In the genomic region with DNA sequence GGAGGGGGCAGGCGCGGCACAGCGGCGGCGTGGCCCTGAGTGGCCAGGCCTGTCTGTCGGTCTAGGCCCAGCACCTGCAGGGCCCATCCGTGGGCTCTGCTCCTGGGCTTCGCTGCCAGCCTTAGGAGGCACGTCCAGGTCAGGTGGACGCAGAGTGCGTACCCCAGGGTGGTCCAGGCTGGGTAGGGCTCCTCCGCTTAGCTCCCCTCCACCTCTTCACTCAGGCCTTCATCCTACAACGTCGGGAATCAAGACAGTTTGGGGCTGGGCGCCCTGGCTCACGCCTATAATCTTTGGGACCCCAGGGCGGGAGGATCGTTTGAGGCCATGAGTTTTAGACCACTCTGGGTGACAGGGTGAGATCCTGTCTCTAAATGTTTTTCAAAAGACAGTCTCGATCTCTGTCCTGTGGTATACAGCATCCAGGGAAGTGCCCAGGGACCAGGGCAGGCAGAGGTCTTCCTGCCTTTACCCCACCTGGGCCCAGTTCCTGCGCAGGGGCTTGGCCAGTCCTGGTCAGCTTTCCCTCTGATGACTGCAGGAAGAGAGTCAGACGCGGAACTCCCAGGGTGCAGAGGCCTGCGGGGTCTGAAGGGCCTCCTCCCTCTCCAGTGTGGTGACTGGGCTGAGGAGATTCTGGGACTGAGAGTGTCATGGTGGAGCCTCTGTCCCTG, we compare ENCODE assay signal across 8 cellular contexts. TPM values are rescaled to one million over a fixed set of nuclear protein-coding genes. Genes with fewer than 3 reads are reported as not detected.
A peak's percentile ranks its signal among the peaks of the same experiment; 100 is the strongest.
DNase-seq lines count a peak whose midpoint lies in the region; ATAC-seq and TF ChIP-seq lines count a peak whose summit lies in the region.
"Not testable (repeated sequence)": the region's sequence is repeated elsewhere in the genome, so short reads cannot be mapped to it uniquely, and the experiment has no call there.

No MANE protein-coding gene starts in this region.

- H2AK5ac ChIP-seq in mesendoderm (ENCODE audit: low read length): not testable (repeated sequence)

- H4K20me1 ChIP-seq in SK-N-SH (ENCODE audit: insufficient read depth): not testable (repeated sequence)

- ATAC-seq in GM19438 (IDR thresholded peaks at IDR 0.05; ENCODE audit: low read depth, unreplicated experiment): peak; percentile 22

- H3K27me3 Mint-ChIP-seq in CD14-positive monocyte (ENCODE audit: low read depth in 3 of 3): not testable (repeated sequence)

- TF ChIP-seq EP300 in SK-N-SH (IDR thresholded peaks at IDR 0.05; ENCODE audit: borderline replicate concordance in 1 of 2, low read depth in 1 of 2, low read length in 1 of 2): not testable (repeated sequence)

- H2AFZ ChIP-seq in SK-N-SH (ENCODE audit: low read depth): not testable (repeated sequence)

- not testable (repeated sequence) for TF ChIP-seq POLR2A in esophagus squamous epithelium (IDR thresholded peaks at IDR 0.05); spleen (IDR thresholded peaks at IDR 0.05)

- not testable (repeated sequence) for H3K18ac ChIP-seq in mesendoderm (ENCODE audit: low read length)

- H2BK5ac ChIP-seq in mesendoderm (ENCODE audit: low read length): not testable (repeated sequence)

- not testable (repeated sequence) for H3K9me2 ChIP-seq in SK-N-SH

- H3K27me3 ChIP-seq in HL-60 (ENCODE audit: insufficient read depth, poor library complexity, severe bottlenecking); SK-N-SH (ENCODE audit: insufficient read depth); adipocyte (replicated peaks; ENCODE audit: control insufficient read depth, insufficient read depth, low read length); esophagus squamous epithelium; mesendoderm (ENCODE audit: insufficient read depth, low read length, poor library complexity); spleen (replicated peaks in 1 of 7): not testable (repeated sequence)

- not testable (repeated sequence) for H3K9me3 ChIP-seq in SK-N-SH; adipocyte (ENCODE audit: control insufficient read depth, low read length); esophagus squamous epithelium; spleen

- H4K8ac ChIP-seq in mesendoderm (ENCODE audit: low read depth, low read length): not testable (repeated sequence)

- H3K4ac ChIP-seq in mesendoderm (ENCODE audit: low read depth, low read length): peak overlapping the region; percentile 62

- H3K4me1 ChIP-seq in SK-N-SH (ENCODE audit: control insufficient read depth in 1 of 2, insufficient read depth in 2 of 2, low read depth in 1 of 2, low read length in 1 of 2) (peaks cover 0 to 28% of the 10 kb centered on the region in 2 experiments; a peak in 2 of 4 replicates), esophagus squamous epithelium (peaks cover 19 to 38% (median 20%) of the 10 kb centered on the region in 3 donors), spleen (peaks cover 15 to 49% (median 31%) of the 10 kb centered on the region in 6 donors)
- H3K4me1 ChIP-seq in adipocyte (ENCODE audit: control insufficient read depth, insufficient read depth, low read length); mesendoderm (ENCODE audit: control insufficient read depth, low read depth, low read length): not testable (repeated sequence)

- not testable (repeated sequence) for TF ChIP-seq CTCF in CD14-positive monocyte (IDR thresholded peaks at IDR 0.05); HL-60 (IDR thresholded peaks at IDR 0.05; ENCODE audit: insufficient read depth, low read length); SK-N-SH (IDR thresholded peaks at IDR 0.05); esophagus squamous epithelium (IDR thresholded peaks at IDR 0.05); spleen (IDR thresholded peaks at IDR 0.05 in 8 of 11, conservative IDR thresholded peaks at IDR 0.05 in 3 of 11)

- H3K4me3 ChIP-seq in HL-60 (replicated peaks; ENCODE audit: insufficient read depth, low read length) (peak overlapping the region; percentile 94), SK-N-SH (ENCODE audit: low read depth in 2 of 2, low read length in 1 of 2) (peak overlapping the region; percentile 92 to 95), adipocyte (ENCODE audit: low read length) (peak overlapping the region; percentile 77), esophagus squamous epithelium (peak overlapping the region; percentile 74 to 96 (median 86)), mesendoderm (ENCODE audit: low read length) (peak overlapping the region; percentile 27), spleen (peak overlapping the region; percentile 14 to 99 (median 97))

- not testable (repeated sequence) for H3K36me3 Mint-ChIP-seq in CD14-positive monocyte

- intact Hi-C loops in CD14-positive monocyte (cut with micrococcal nuclease): loop anchor here in 1 of 2 donors (10.0 kb wide), 1 partner anchor 308 kb away; no protein-coding TSS in a partner anchor
- intact Hi-C loops in esophagus squamous epithelium (cut with DNase I): loop anchor here (5.0 kb wide), 1 partner anchor 159 kb away; a partner anchor contains a TSS
- intact Hi-C loops in spleen (cut with DNase I; ENCODE audit: low total_unique reads): loop anchor here (10.0 kb wide), 1 partner anchor 152 kb away; no protein-coding TSS in a partner anchor

- H3K27ac ChIP-seq in HL-60 (replicated peaks) (peak overlapping the region; percentile 97), SK-N-SH (ENCODE audit: low read depth in 2 of 2, low read length in 1 of 2) (peak overlapping the region in 1 of 2 experiments; percentile 92; a peak in 2 of 4 replicates), esophagus squamous epithelium (peak overlapping the region; percentile 44 to 98 (median 92)), spleen (peak overlapping the region in 4 of 8 donors; percentile 97)
- H3K27ac ChIP-seq in mesendoderm (ENCODE audit: low read depth, low read length): not testable (repeated sequence)

- not testable (repeated sequence) for H3K23ac ChIP-seq in mesendoderm (ENCODE audit: low read length)

- not testable (repeated sequence) for TF ChIP-seq RAD21 in SK-N-SH (IDR thresholded peaks at IDR 0.05; ENCODE audit: low read length)

- POLR2A ChIA-PET in SK-N-SH (lab: Yijun Ruan, JAX): interaction anchor here (0.8 to 2.4 kb wide), 4 partner anchors 150 to 254 kb away, joined by 3 to 14 read pairs (median 3); a partner anchor contains a TSS

- H3K4me1 Mint-ChIP-seq in CD14-positive monocyte: peaks cover 21% of the 10 kb centered on the region

- peak overlapping the region; percentile 88 for H3K4me2 ChIP-seq in SK-N-SH
- H3K4me2 ChIP-seq in mesendoderm (ENCODE audit: low read length): peak overlapping the region; percentile 56

- H3K79me2 ChIP-seq in SK-N-SH (ENCODE audit: insufficient read depth): peaks cover 59% of the 10 kb centered on the region
- peaks cover 34% of the 10 kb centered on the region for H3K79me2 ChIP-seq in mesendoderm (ENCODE audit: control insufficient read depth, insufficient read depth, low read length)

- H3K9me3 Mint-ChIP-seq in CD14-positive monocyte: not testable (repeated sequence)

- peak overlapping the region in 3 of 7 donors; percentile 21 to 40 (median 25) for H3K27ac Mint-ChIP-seq in CD14-positive monocyte

- not testable (repeated sequence) for H3K36me3 ChIP-seq in SK-N-SH (replicated peaks in 1 of 2; ENCODE audit: control insufficient read depth in 1 of 2, insufficient read depth in 2 of 2, low read length in 1 of 2); adipocyte (ENCODE audit: control insufficient read depth, insufficient read depth, low read length, severe bottlenecking); mesendoderm (ENCODE audit: control insufficient read depth, insufficient read depth, low read length)
- peaks cover 0 to 24% (median 0%) of the 10 kb centered on the region in 3 donors for H3K36me3 ChIP-seq in esophagus squamous epithelium
- peaks cover 0 to 37% (median 0%) of the 10 kb centered on the region in 6 donors for H3K36me3 ChIP-seq in spleen

- H3F3A ChIP-seq in SK-N-SH (replicated peaks; ENCODE audit: insufficient read depth): not testable (repeated sequence)

- H2BK15ac ChIP-seq in mesendoderm (replicated peaks; ENCODE audit: low read depth): not testable (repeated sequence)

- H2BK120ac ChIP-seq in mesendoderm (ENCODE audit: low read depth, low read length): not testable (repeated sequence)

- DNase-seq in CD14-positive monocyte (ENCODE audit: low spot score); SK-N-SH; adipocyte (ENCODE audit: low read depth); esophagus squamous epithelium (lab: John Stamatoyannopoulos, UW); mesendoderm: not testable (repeated sequence)
- DNase-seq in HL-60 (ENCODE audit: low read depth in 1 of 2, low spot score in 1 of 2) (peak in 1 of 2 experiments; percentile 42), spleen (peak; percentile 82)

- H3K79me1 ChIP-seq in mesendoderm (ENCODE audit: low read length): not testable (repeated sequence)

- WGBS in SK-N-SH (ENCODE audit: low lambda C conversion rate): 26% methylated on average over 10 of the region's 23 CpGs
- 11 to 32% methylated on average over 7 of the region's 23 CpGs for WGBS in esophagus squamous epithelium, 2 donors
- no CpG with 5 or more reads among the region's 23 CpGs for WGBS in mesendoderm (ENCODE audit: extremely low coverage, insufficient coverage, low lambda C conversion rate)
- 23 to 100% (median 32%) methylated on average over 2 to 23 of the region's 23 CpGs for WGBS in spleen, 5 donors

- peak overlapping the region; percentile 48 to 68 for H3K4me3 Mint-ChIP-seq in CD14-positive monocyte

- peak overlapping the region; percentile 84 for H3K56ac ChIP-seq in mesendoderm (ENCODE audit: low read length)

- CTCF ChIA-PET in SK-N-SH (lab: Yijun Ruan, JAX): interaction anchor here (0.9 to 11.1 kb wide), 10 partner anchors 38 to 247 kb away, joined by 3 to 113 read pairs (median 4); a partner anchor contains a TSS

- H4K5ac ChIP-seq in mesendoderm (ENCODE audit: low read length): not testable (repeated sequence)

- peak overlapping the region; percentile 85 for H3K9ac ChIP-seq in SK-N-SH
- H3K9ac ChIP-seq in adipocyte (ENCODE audit: low read length): peak overlapping the region; percentile 82
- peak overlapping the region; percentile 80 for H3K9ac ChIP-seq in mesendoderm (ENCODE audit: low read length)

RNA-seq across cellular contexts. Expression of a gene that starts 0.9 kb away (rescaled TPM):
- 10 to 100 TPM; 64.9 to 66.8 TPM for polyA plus RNA-seq in CD14-positive monocyte
- 168 and 222 TPM in 2 replicates for polyA plus RNA-seq in SK-N-SH (2012; rRNA removed)
- polyA plus RNA-seq in SK-N-SH (2012; cell fraction: cytosol; rRNA removed): 121 and 155 TPM in 2 replicates
- polyA plus RNA-seq in SK-N-SH (2012; cell fraction: nucleus; rRNA removed): 55.3 and 95.6 TPM in 2 replicates
- total RNA-seq in esophagus squamous epithelium: 100 to 1,000 TPM in 3 of 4 donors, 10 to 100 TPM in 1; 97.4 to 180 (median 142) TPM
- polyA plus RNA-seq in mesendoderm (2013, experiment 1 of 2): 134 TPM
- 130 TPM for polyA plus RNA-seq in mesendoderm (2013, experiment 2 of 2)
- total RNA-seq in spleen: 100 to 1,000 TPM in 3 of 7 donors, 10 to 100 TPM in 4; 37.9 to 159 (median 95.0) TPM
- 100 to 1,000 TPM; 204 to 308 (median 217) TPM for polyA plus RNA-seq in spleen

RNA-seq across cellular contexts. Expression of a gene that starts 1.6 kb away (rescaled TPM):
- polyA plus RNA-seq in CD14-positive monocyte (10 to 100 TPM; 10.5 to 14.2 TPM), SK-N-SH (2012; rRNA removed) (33.1 and 43.0 TPM in 2 replicates), spleen (10 to 100 TPM; 24.0 to 34.7 (median 33.0) TPM)
- polyA plus RNA-seq in SK-N-SH (2012; cell fraction: cytosol; rRNA removed): 13.8 and 21.6 TPM in 2 replicates
- 128 and 157 TPM in 2 replicates for polyA plus RNA-seq in SK-N-SH (2012; cell fraction: nucleus; rRNA removed)
- total RNA-seq in esophagus squamous epithelium (10 to 100 TPM; 34.1 to 50.6 (median 40.6) TPM), spleen (10 to 100 TPM; 32.7 to 44.9 (median 40.7) TPM)
- 74.5 TPM for polyA plus RNA-seq in mesendoderm (2013, experiment 1 of 2)
- polyA plus RNA-seq in mesendoderm (2013, experiment 2 of 2): 73.9 TPM

RNA-seq across cellular contexts. Expression of a gene that starts 15.3 kb away (rescaled TPM):
- polyA plus RNA-seq in CD14-positive monocyte (not detected), SK-N-SH (2012; rRNA removed) (not detected in 2 replicates), spleen (under 1 TPM in 1 of 3 donors, not detected in 2; 0.11 TPM)
- not detected in 2 replicates for polyA plus RNA-seq in SK-N-SH (2012; cell fraction: cytosol; rRNA removed)
- not detected in 2 replicates for polyA plus RNA-seq in SK-N-SH (2012; cell fraction: nucleus; rRNA removed)
- total RNA-seq in esophagus squamous epithelium (not detected), spleen (not detected)
- polyA plus RNA-seq in mesendoderm (2013, experiment 1 of 2): not detected
- polyA plus RNA-seq in mesendoderm (2013, experiment 2 of 2): not detected

RNA-seq across cellular contexts. Expression of a gene that starts 38.1 kb away (rescaled TPM):
- polyA plus RNA-seq in CD14-positive monocyte (not detected), SK-N-SH (2012; rRNA removed) (14.5 and 16.2 TPM in 2 replicates), spleen (under 1 TPM; 0.38 to 0.61 (median 0.57) TPM)
- polyA plus RNA-seq in SK-N-SH (2012; cell fraction: cytosol; rRNA removed): 5.7 and 9.4 TPM in 2 replicates
- 53.8 and 82.8 TPM in 2 replicates for polyA plus RNA-seq in SK-N-SH (2012; cell fraction: nucleus; rRNA removed)
- total RNA-seq in esophagus squamous epithelium (1 to 10 TPM in 1 of 4 donors, under 1 TPM in 3; 0.31 to 4.4 (median 0.70) TPM), spleen (1 to 10 TPM in 2 of 7 donors, under 1 TPM in 3, not detected in 2; 0.27 to 2.5 (median 0.66) TPM)
- polyA plus RNA-seq in mesendoderm (2013, experiment 1 of 2): 2.8 TPM
- polyA plus RNA-seq in mesendoderm (2013, experiment 2 of 2): 2.4 TPM

RNA-seq across cellular contexts. Expression of a gene that starts 53.9 kb away (rescaled TPM):
- polyA plus RNA-seq in CD14-positive monocyte: not detected
- not detected in 2 replicates for polyA plus RNA-seq in SK-N-SH (2012; rRNA removed)
- not detected in 2 replicates for polyA plus RNA-seq in SK-N-SH (2012; cell fraction: cytosol; rRNA removed)
- not detected in 2 replicates for polyA plus RNA-seq in SK-N-SH (2012; cell fraction: nucleus; rRNA removed)
- total RNA-seq in esophagus squamous epithelium: not detected
- polyA plus RNA-seq in mesendoderm (2013, experiment 1 of 2): 0.01 TPM
- polyA plus RNA-seq in mesendoderm (2013, experiment 2 of 2): 0.01 TPM
- not detected for total RNA-seq in spleen
- not detected for polyA plus RNA-seq in spleen

Comparison
In these comparisons a context has a peak if more than half of its experiments do, and no peak if none do; other contexts are left out.
1. H3K4me3 ChIP-seq: peak in every context shown above with its lines; median percentile 97 in spleen; 94 in HL-60; 94 in SK-N-SH; 86 in esophagus squamous epithelium; 77 in adipocyte; 27 in mesendoderm.